1 cellular context compared by ENCODE assay signal in genomic region chr16:689175-689897, GRCh38.
TF ChIP-seq lines count a peak whose summit lies in the region.

No MANE protein-coding gene starts in this region.

TF ChIP-seq in endothelial cell of umbilical vein, 7 proteins besides CTCF, POLR2A, EP300 and RAD21:
- no peak for TF ChIP-seq FOS (IDR thresholded peaks at IDR 0.05; ENCODE audit: borderline replicate concordance, insufficient read depth, low read length)
- no peak for TF ChIP-seq JUN (IDR thresholded peaks at IDR 0.05; ENCODE audit: borderline replicate concordance, insufficient read depth, insufficient read length, low read depth)
